ENCODE assay signal across 1 cellular context in the genomic region with DNA sequence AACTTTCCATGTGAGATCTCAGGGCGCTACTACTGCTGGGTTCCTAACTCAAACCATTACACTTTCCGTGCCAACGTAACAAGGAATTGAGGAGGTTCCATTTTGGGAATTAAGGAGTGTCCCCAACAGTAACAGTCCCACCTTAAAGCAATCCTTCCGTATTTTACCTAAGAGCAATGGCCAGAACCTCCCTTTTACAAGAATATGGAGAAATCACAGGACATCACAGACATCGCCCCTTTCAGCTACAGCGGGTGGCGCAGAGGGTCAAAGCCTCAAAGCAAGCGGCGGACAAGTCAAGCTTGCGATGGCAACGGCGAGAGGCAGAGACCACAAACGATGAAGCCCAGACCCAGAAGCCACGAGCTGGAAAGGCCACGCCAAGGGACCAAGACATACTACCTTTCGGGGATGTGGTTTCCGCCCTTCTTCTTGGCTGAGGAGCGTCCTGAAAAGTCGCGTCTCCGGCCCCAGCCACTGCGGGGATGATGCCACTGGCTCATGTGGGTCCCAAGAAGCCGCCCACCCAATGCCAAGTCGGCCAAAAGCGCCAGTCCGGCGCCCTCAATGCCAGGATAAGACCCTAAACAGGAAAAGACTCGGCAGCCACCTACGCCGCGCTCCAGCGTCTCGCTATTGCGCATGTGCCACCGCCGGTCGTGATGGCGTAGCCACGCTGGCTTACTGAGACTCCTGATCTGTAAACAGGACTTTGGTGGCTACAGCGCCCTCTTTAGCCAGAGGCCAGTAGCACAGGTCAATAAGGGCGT.
A peak's percentile ranks its signal among the peaks of the same experiment; 100 is the strongest.
TF ChIP-seq lines count a peak whose summit lies in the region.

TSS of gene DUSP11 (minus strand) at position 632 of the 770 bp plus-strand sequence. CDS start at position 503, 129 bp downstream.

TF ChIP-seq in HepG2, 621 proteins besides CTCF, POLR2A, EP300 and RAD21 (continued from another document):
- peak; percentile 22; the same call in 1 of the 2 replicates for TF ChIP-seq RERE (CRISPR knock-in tag; IDR thresholded peaks at IDR 0.05; ENCODE audit: low read depth)
- TF ChIP-seq ARNT (IDR thresholded peaks at IDR 0.05), result no peak
- TF ChIP-seq TOPORS (CRISPR knock-in tag; IDR thresholded peaks at IDR 0.05), result peak; percentile 83; the same call in 1 of the 2 replicates
- TF ChIP-seq ZNF605 (CRISPR knock-in tag; IDR thresholded peaks at IDR 0.05), result peak; percentile 93
- TF ChIP-seq KAT2B (IDR thresholded peaks at IDR 0.05; ENCODE audit: borderline replicate concordance, low read depth, low read length), result no peak; the same call in 1 of the 2 replicates
- TF ChIP-seq ZHX2 (IDR thresholded peaks at IDR 0.05; ENCODE audit: low read depth), result peak; percentile 79; the same call in 1 of the 2 replicates
- no peak for TF ChIP-seq ZHX2 (CRISPR knock-in tag; IDR thresholded peaks at IDR 0.05; ENCODE audit: borderline replicate concordance)
